In genomic region chr18:58998421-58999203, GRCh38 we compare ENCODE assay signal across 8 cellular contexts.
DNase-seq lines count a peak whose midpoint lies in the region; ATAC-seq and TF ChIP-seq lines count a peak whose summit lies in the region.

No MANE protein-coding gene starts in this region.

- ATAC-seq in HG03460 (IDR thresholded peaks at IDR 0.05; ENCODE audit: unreplicated experiment) (peak; percentile 54), mucosa of descending colon (peak; percentile 38)

- H3K4me3 ChIP-seq in DOHH2 (ENCODE audit: low read length) (peak overlapping the region; percentile 72), cardiac fibroblast (replicated peaks in 1 of 2; ENCODE audit: low read depth in 2 of 2, low read length in 2 of 2) (peak overlapping the region in 1 of 2 donors; percentile 31), mucosa of descending colon (no peak overlapping the region)

- no peaks in the 10 kb centered on the region for H3K9me2 ChIP-seq in DOHH2 (replicated peaks; ENCODE audit: control insufficient read depth, low read length)

- H3K4me2 ChIP-seq in DOHH2 (ENCODE audit: low read length): peak overlapping the region; percentile 85

- DNase-seq in cardiac fibroblast (ENCODE audit: low read depth in 2 of 2): peak; percentile 86 to 91
- DNase-seq in mucosa of descending colon: no peak
- no peak for DNase-seq in NCI-H2107 (lab: John Stamatoyannopoulos, UW)
- no peak for DNase-seq in activated T-helper 1 cell treated with anti-CD3 and anti-CD28 coated beads, Interleukin-12 subunit alpha, Interleukin-12 subunit beta, Interleukin-2, Interleukin-4 antibody, amounts not matched to agents 30 ng/mL and 10 ng/mL and 1 ng/mL, durations not matched to agents 14 hours and 24 hours and 36 hours (ENCODE audit: low spot score)
- DNase-seq in RPMI8226: no peak
- DNase-seq in NCI-H128 (lab: John Stamatoyannopoulos, UW; ENCODE audit: unreplicated experiment): no peak

- no peaks in the 10 kb centered on the region for H3K4me1 Mint-ChIP-seq in activated T-helper 1 cell treated with anti-CD3 and anti-CD28 coated beads, Interleukin-12 subunit alpha, Interleukin-12 subunit beta, Interleukin-2, Interleukin-4 antibody, amounts not matched to agents 30 ng/mL and 10 ng/mL and 1 ng/mL, durations not matched to agents 14 hours and 24 hours and 36 hours (ENCODE audit: low read depth)

- intact Hi-C loops in mucosa of descending colon (cut with DNase I, micrococcal nuclease): no loop called here
- intact Hi-C loops in activated T-helper 1 cell treated with anti-CD3 and anti-CD28 coated beads, Interleukin-12 subunit alpha, Interleukin-12 subunit beta, Interleukin-2, Interleukin-4 antibody, amounts not matched to agents 30 ng/mL and 10 ng/mL and 1 ng/mL, durations not matched to agents 14 hours and 24 hours and 36 hours (cut with micrococcal nuclease): no loop called here

- peaks cover 10% of the 10 kb centered on the region for H3K27me3 Mint-ChIP-seq in activated T-helper 1 cell treated with anti-CD3 and anti-CD28 coated beads, Interleukin-12 subunit alpha, Interleukin-12 subunit beta, Interleukin-2, Interleukin-4 antibody, amounts not matched to agents 30 ng/mL and 10 ng/mL and 1 ng/mL, durations not matched to agents 14 hours and 24 hours and 36 hours (ENCODE audit: insufficient read depth)

- H3K36me3 Mint-ChIP-seq in activated T-helper 1 cell treated with anti-CD3 and anti-CD28 coated beads, Interleukin-12 subunit alpha, Interleukin-12 subunit beta, Interleukin-2, Interleukin-4 antibody, amounts not matched to agents 30 ng/mL and 10 ng/mL and 1 ng/mL, durations not matched to agents 14 hours and 24 hours and 36 hours (ENCODE audit: low read depth): no peaks in the 10 kb centered on the region

- no peaks in the 10 kb centered on the region for H3K9me3 ChIP-seq in DOHH2 (ENCODE audit: control insufficient read depth, insufficient read depth, low read length)
- no peaks in the 10 kb centered on the region for H3K9me3 ChIP-seq in mucosa of descending colon

- H4K20me1 ChIP-seq in DOHH2 (ENCODE audit: control insufficient read depth, insufficient read depth, low read depth, low read length): no peaks in the 10 kb centered on the region

- H3F3A ChIP-seq in DOHH2 (ENCODE audit: control insufficient read depth, insufficient read depth): no peaks in the 10 kb centered on the region; the same call in 1 of the 2 replicates

- TF ChIP-seq CTCF in DOHH2 (IDR thresholded peaks at IDR 0.05; ENCODE audit: low read depth, low read length, poor library complexity, severe bottlenecking) (no peak), cardiac fibroblast (IDR thresholded peaks at IDR 0.05; ENCODE audit: low read depth, low read length) (no peak), mucosa of descending colon (IDR thresholded peaks at IDR 0.05) (no peak)

- H3K36me3 ChIP-seq in DOHH2 (ENCODE audit: control insufficient read depth, low read length) (no peaks in the 10 kb centered on the region), mucosa of descending colon (ENCODE audit: low read depth) (no peaks in the 10 kb centered on the region)

- no peaks in the 10 kb centered on the region for H3K27me3 ChIP-seq in DOHH2 (ENCODE audit: control insufficient read depth, low read length)

- no peak overlapping the region for H3K27ac Mint-ChIP-seq in activated T-helper 1 cell treated with anti-CD3 and anti-CD28 coated beads, Interleukin-12 subunit alpha, Interleukin-12 subunit beta, Interleukin-2, Interleukin-4 antibody, amounts not matched to agents 30 ng/mL and 10 ng/mL and 1 ng/mL, durations not matched to agents 14 hours and 24 hours and 36 hours

- H3K79me2 ChIP-seq in DOHH2 (ENCODE audit: control insufficient read depth, low read length): no peaks in the 10 kb centered on the region

- H3K27ac ChIP-seq in DOHH2 (ENCODE audit: low read depth, low read length): peak overlapping the region; percentile 39

- no peak overlapping the region for H3K4me3 Mint-ChIP-seq in activated T-helper 1 cell treated with anti-CD3 and anti-CD28 coated beads, Interleukin-12 subunit alpha, Interleukin-12 subunit beta, Interleukin-2, Interleukin-4 antibody, amounts not matched to agents 30 ng/mL and 10 ng/mL and 1 ng/mL, durations not matched to agents 14 hours and 24 hours and 36 hours

- H3K9me3 Mint-ChIP-seq in activated T-helper 1 cell treated with anti-CD3 and anti-CD28 coated beads, Interleukin-12 subunit alpha, Interleukin-12 subunit beta, Interleukin-2, Interleukin-4 antibody, amounts not matched to agents 30 ng/mL and 10 ng/mL and 1 ng/mL, durations not matched to agents 14 hours and 24 hours and 36 hours: no peaks in the 10 kb centered on the region

- H3K4me1 ChIP-seq in DOHH2 (ENCODE audit: control insufficient read depth, low read length) (peaks cover 37% of the 10 kb centered on the region), mucosa of descending colon (ENCODE audit: low read depth) (no peaks in the 10 kb centered on the region)

Comparison
In these comparisons a context has a peak if more than half of its experiments do, and no peak if none do; other contexts are left out.
1. DNase-seq: peak in cardiac fibroblast (2 of 2); none in mucosa of descending colon (0 of 3), NCI-H2107 (single experiment), activated T-helper 1 cell treated with anti-CD3 and anti-CD28 coated beads, Interleukin-12 subunit alpha, Interleukin-12 subunit beta, Interleukin-2, Interleukin-4 antibody, amounts not matched to agents 30 ng/mL and 10 ng/mL and 1 ng/mL, durations not matched to agents 14 hours and 24 hours and 36 hours (single experiment), RPMI8226 (single experiment) and NCI-H128 (single experiment).